ENCODE assay signal across 25 cellular contexts in genomic region chr1:38766125-38766524, GRCh38.
"Had no signal": no experiment of that assay in that cellular context is flagged by ENCODE, and none has a peak within 500 bp of the region (broad histone marks: within the 10 kb centered on the region; RNA-seq: fewer than 3 reads in every experiment).

No MANE protein-coding gene starts in this region.

- H3K4me1 Mint-ChIP-seq: endodermal cell had no signal

- ATAC-seq: effector memory CD8-positive, alpha-beta T cell; esophagus mucosa; foreskin keratinocyte; gastrocnemius medialis; gastroesophageal sphincter; heart left ventricle; heart right ventricle had no signal

- DNase-seq: colonic mucosa; cortex of kidney; dermis blood vessel endothelial cell; dorsolateral prefrontal cortex; effector CD4-positive, alpha-beta T cell; effector CD8-positive, alpha-beta T cell; effector memory CD4-positive, alpha-beta T cell; effector memory CD8-positive, alpha-beta T cell; endodermal cell; erythroblast; esophagus squamous epithelium; foreskin fibroblast; foreskin keratinocyte; foreskin melanocyte; gastrocnemius medialis; glutamatergic neuron; head of caudate nucleus; heart left ventricle; heart right ventricle had no signal

- H3K9me3 ChIP-seq: colonic mucosa, esophagus muscularis mucosa, esophagus squamous epithelium, gastrocnemius medialis, gastroesophageal sphincter, heart left ventricle had no signal

- H3K27me3 ChIP-seq: colonic mucosa, foreskin keratinocyte had no signal

- H3K9me3 Mint-ChIP-seq: dendritic cell treated with granulocyte-macrophage colony-stimulating factor and Interleukin-4, amounts not matched to agents 40 ng/mL and 50 ng/mL, for 4 days; effector memory CD8-positive, alpha-beta T cell had no signal

- H3K4me1 ChIP-seq: colonic mucosa, esophagus muscularis mucosa, esophagus squamous epithelium, foreskin keratinocyte, gastrocnemius medialis, gastroesophageal sphincter, heart left ventricle, heart right ventricle had no signal

- H3K4me3 Mint-ChIP-seq: dendritic cell treated with granulocyte-macrophage colony-stimulating factor and Interleukin-4, amounts not matched to agents 40 ng/mL and 50 ng/mL, for 4 days; effector memory CD8-positive, alpha-beta T cell; endodermal cell had no signal

- H3K4me3 ChIP-seq: colonic mucosa, coronary artery, dorsolateral prefrontal cortex, esophagus muscularis mucosa, esophagus squamous epithelium, gastrocnemius medialis, gastroesophageal sphincter, heart left ventricle, heart right ventricle had no signal

- H3K27ac ChIP-seq: colonic mucosa, coronary artery, dorsolateral prefrontal cortex, epithelial cell of prostate, esophagus muscularis mucosa, esophagus squamous epithelium, foreskin keratinocyte, gastrocnemius medialis, gastroesophageal sphincter, heart left ventricle, heart right ventricle had no signal

- H3K36me3 ChIP-seq: colonic mucosa, esophagus muscularis mucosa, esophagus squamous epithelium, gastrocnemius medialis, gastroesophageal sphincter, heart left ventricle, heart right ventricle had no signal

- H3K27ac Mint-ChIP-seq: dendritic cell treated with granulocyte-macrophage colony-stimulating factor and Interleukin-4, amounts not matched to agents 40 ng/mL and 50 ng/mL, for 4 days; effector memory CD8-positive, alpha-beta T cell; endodermal cell had no signal
